In genomic region chr19:16391301-16392055, GRCh38 we compare ENCODE assay signal across 18 cellular contexts.
DNase-seq lines count a peak whose midpoint lies in the region; ATAC-seq and TF ChIP-seq lines count a peak whose summit lies in the region.
"Had no signal": no experiment of that assay in that cellular context is flagged by ENCODE, and none has a peak within 500 bp of the region (broad histone marks: within the 10 kb centered on the region; RNA-seq: fewer than 3 reads in every experiment).

No MANE protein-coding gene starts in this region.

- peaks cover 5% of the 10 kb centered on the region for H3K9me3 Mint-ChIP-seq in natural killer cell treated with Interleukin-12 subunit alpha and Interleukin-12 subunit beta and Interleukin-15 and Interleukin-18, amount 100 ng/mL, for 72 hours
- H3K9me3 Mint-ChIP-seq in natural killer cell (peaks cover 0 to 3% of the 10 kb centered on the region in 2 donors), naive B cell (peaks cover 5 to 40% (median 32%) of the 10 kb centered on the region in 7 donors)
- no peaks in the 10 kb centered on the region for H3K9me3 Mint-ChIP-seq in central memory CD8-positive, alpha-beta T cell

- no peak overlapping the region for H3K27ac Mint-ChIP-seq in natural killer cell treated with Interleukin-12 subunit alpha and Interleukin-12 subunit beta and Interleukin-15 and Interleukin-18, amount 100 ng/mL, for 72 hours
- no peak overlapping the region for H3K27ac Mint-ChIP-seq in natural killer cell
- H3K27ac Mint-ChIP-seq in central memory CD8-positive, alpha-beta T cell (ENCODE audit: low read depth), result peak overlapping the region; percentile 0
- peak overlapping the region in 5 of 6 donors; percentile 24 to 91 (median 67) for H3K27ac Mint-ChIP-seq in naive B cell

- no peaks in the 10 kb centered on the region for H3K27me3 Mint-ChIP-seq in natural killer cell treated with Interleukin-12 subunit alpha and Interleukin-12 subunit beta and Interleukin-15 and Interleukin-18, amount 100 ng/mL, for 72 hours
- no peaks in the 10 kb centered on the region for H3K27me3 Mint-ChIP-seq in natural killer cell (ENCODE audit: low read depth in 2 of 2)
- no peaks in the 10 kb centered on the region for H3K27me3 Mint-ChIP-seq in central memory CD8-positive, alpha-beta T cell
- H3K27me3 Mint-ChIP-seq in naive B cell, result no peaks in the 10 kb centered on the region
- H3K27me3 Mint-ChIP-seq: CD4-positive, CD25-positive, alpha-beta regulatory T cell had no signal

- ATAC-seq in natural killer cell treated with Interleukin-12 subunit alpha and Interleukin-12 subunit beta and Interleukin-15 and Interleukin-18, amount 100 ng/mL, for 72 hours, result no peak
- ATAC-seq in natural killer cell (no peak), naive B cell (ENCODE audit: low read depth in 2 of 2) (no peak)
- no peak for ATAC-seq in central memory CD8-positive, alpha-beta T cell (replicated peaks; ENCODE audit: extremely low read depth, poor library complexity, severe bottlenecking)
- ATAC-seq: PC-3 had no signal

- H3K4me3 Mint-ChIP-seq in natural killer cell treated with Interleukin-12 subunit alpha and Interleukin-12 subunit beta and Interleukin-15 and Interleukin-18, amount 100 ng/mL, for 72 hours, result no peak overlapping the region
- H3K4me3 Mint-ChIP-seq in natural killer cell (no peak overlapping the region), naive B cell (no peak overlapping the region)
- no peak overlapping the region for H3K4me3 Mint-ChIP-seq in central memory CD8-positive, alpha-beta T cell
- H3K4me3 Mint-ChIP-seq: CD4-positive, CD25-positive, alpha-beta regulatory T cell had no signal

- peaks cover 5 to 6% of the 10 kb centered on the region in 2 donors for H3K4me1 Mint-ChIP-seq in natural killer cell treated with Interleukin-12 subunit alpha and Interleukin-12 subunit beta and Interleukin-15 and Interleukin-18, amount 100 ng/mL, for 72 hours (ENCODE audit: low read depth in 2 of 2)
- H3K4me1 Mint-ChIP-seq in natural killer cell (peaks cover 5% of the 10 kb centered on the region in 2 donors), naive B cell (peaks cover 17 to 39% (median 27%) of the 10 kb centered on the region in 3 donors)
- peaks cover 5% of the 10 kb centered on the region for H3K4me1 Mint-ChIP-seq in central memory CD8-positive, alpha-beta T cell

- DNase-seq in natural killer cell treated with Interleukin-12 subunit alpha and Interleukin-12 subunit beta and Interleukin-15 and Interleukin-18, amount 100 ng/mL, for 72 hours (ENCODE audit: low spot score), result peak; percentile 56
- DNase-seq in natural killer cell, result no peak
- DNase-seq in central memory CD8-positive, alpha-beta T cell (ENCODE audit: low spot score in 2 of 2), result no peak
- DNase-seq in naive B cell, result no peak
- DNase-seq in NCI-H1436 treated with DMSO at 0.1 percent for 48 hours (lab: John Stamatoyannopoulos, UW), result no peak
- DNase-seq in AML-193 (lab: John Stamatoyannopoulos, UW), result no peak
- DNase-seq in LoVo (ENCODE audit: low spot score), result no peak
- DNase-seq: CD4-positive, CD25-positive, alpha-beta regulatory T cell; KBM-7; MG63; NCI-H1105 treated with DMSO at 0.1 percent for 48 hours; NCI-H1694; NCI-H2029 treated with DMSO at 0.1 percent for 48 hours; NCI-H446 treated with DMSO at 0.1 percent for 48 hours; NCI-H526; NCI-H82; NK-92 treated with Interleukin-12 subunit alpha and Interleukin-12 subunit beta, amount 100 ng/mL, for 24 hours; PC-3 had no signal

- intact Hi-C loops in natural killer cell (cut with micrococcal nuclease), result no loop called here

- TF ChIP-seq CTCF in natural killer cell (IDR thresholded peaks at IDR 0.05), result no peak

- H3K36me3 Mint-ChIP-seq in natural killer cell treated with Interleukin-12 subunit alpha and Interleukin-12 subunit beta and Interleukin-15 and Interleukin-18, amount 100 ng/mL, for 72 hours, result peaks cover 23% of the 10 kb centered on the region
- H3K36me3 Mint-ChIP-seq in natural killer cell (peaks cover 20% of the 10 kb centered on the region), naive B cell (peaks cover 42 to 47% of the 10 kb centered on the region in 2 donors)
- H3K36me3 Mint-ChIP-seq in central memory CD8-positive, alpha-beta T cell (ENCODE audit: insufficient read depth), result peaks cover 37% of the 10 kb centered on the region

Comparison
In these comparisons a context has a peak if more than half of its experiments do, and no peak if none do; other contexts are left out.
1. H3K27ac Mint-ChIP-seq: peak in central memory CD8-positive, alpha-beta T cell (single experiment) and naive B cell (5 of 6); none in natural killer cell treated with Interleukin-12 subunit alpha and Interleukin-12 subunit beta and Interleukin-15 and Interleukin-18, amount 100 ng/mL, for 72 hours (0 of 2) and natural killer cell (0 of 2).